ENCODE assay signal across 1 cellular context in the genomic region with DNA sequence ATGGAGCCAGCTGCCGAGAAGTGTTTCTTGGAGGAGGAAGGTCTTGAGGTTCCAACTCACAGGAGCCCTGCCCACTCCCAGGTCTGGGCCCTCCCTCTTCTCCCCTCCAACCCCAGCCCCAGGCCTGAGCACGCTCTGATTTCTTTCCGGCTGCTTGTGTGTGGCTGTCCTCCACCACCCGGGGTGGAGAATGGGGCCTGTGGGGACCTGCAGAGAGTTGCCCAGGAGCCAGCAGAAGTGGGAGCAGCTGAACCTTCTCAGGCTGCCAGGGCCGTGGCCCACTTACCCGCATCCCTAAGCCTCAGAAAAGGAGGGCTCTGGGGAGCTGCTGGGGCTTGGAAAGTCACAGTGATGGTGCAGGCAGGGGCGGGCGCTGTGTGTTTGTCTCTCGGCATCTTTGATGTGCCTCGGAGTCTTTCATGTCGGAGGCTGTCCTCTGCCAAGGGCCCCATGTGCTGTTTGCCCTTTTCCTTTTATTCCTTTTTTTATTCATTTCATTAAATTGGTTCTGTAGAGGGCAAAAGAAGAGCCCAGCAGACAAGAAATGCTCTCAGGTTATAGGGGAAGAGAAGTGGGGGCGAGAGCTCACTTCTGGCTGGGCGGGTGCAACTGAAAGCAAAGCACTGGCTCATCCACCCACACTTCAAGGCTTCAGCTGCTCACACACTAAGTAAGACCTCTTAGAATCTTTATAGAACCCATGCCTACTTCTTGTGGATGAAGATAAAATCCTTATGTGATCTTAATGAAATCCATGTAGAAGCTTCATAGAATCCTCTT.
TF ChIP-seq lines count a peak whose summit lies in the region.

No MANE protein-coding gene starts in this region.

TF ChIP-seq in GM12891, 5 proteins besides CTCF, POLR2A, EP300 and RAD21:
- no peak for TF ChIP-seq SPI1 (IDR thresholded peaks at IDR 0.05; ENCODE audit: low read depth, low read length)
- no peak for TF ChIP-seq PAX5 (IDR thresholded peaks at IDR 0.05; ENCODE audit: insufficient read depth, low read length, severe bottlenecking)
- TF ChIP-seq POLR2AphosphoS5 (IDR thresholded peaks at IDR 0.05; ENCODE audit: low read depth, low read length), result no peak
- TF ChIP-seq TAF1 (IDR thresholded peaks at IDR 0.05; ENCODE audit: low read depth, low read length), result no peak
- TF ChIP-seq POU2F2 (IDR thresholded peaks at IDR 0.05; ENCODE audit: low read depth, low read length), result no peak
